Comparison of ENCODE assay signal across 20 cellular contexts in the genomic region with DNA sequence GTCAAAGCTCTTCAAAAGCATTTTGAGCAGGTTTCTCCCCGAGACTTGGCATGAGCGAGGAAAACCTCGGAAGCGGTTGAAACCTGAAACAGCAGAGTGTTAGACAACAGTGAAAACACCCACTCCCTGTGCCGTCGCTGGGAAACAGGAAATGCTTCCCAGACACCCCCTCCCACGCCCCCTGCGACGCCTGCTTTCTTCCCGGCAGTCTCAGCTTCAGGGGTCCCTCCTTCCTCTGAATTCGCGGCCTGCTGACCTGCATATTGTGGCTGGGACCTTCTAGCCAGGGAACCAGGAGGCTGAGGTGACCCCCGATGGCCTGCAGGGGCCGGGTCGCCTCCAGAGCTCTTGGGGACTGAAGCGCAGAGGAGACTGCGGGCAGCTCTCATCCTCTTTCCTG.
DNase-seq lines count a peak whose midpoint lies in the region; ATAC-seq and TF ChIP-seq lines count a peak whose summit lies in the region.
"Had no signal": no experiment of that assay in that cellular context is flagged by ENCODE, and none has a peak within 500 bp of the region (broad histone marks: within the 10 kb centered on the region; RNA-seq: fewer than 3 reads in every experiment).

No MANE protein-coding gene starts in this region.

- H3K27ac Mint-ChIP-seq in activated naive CD4-positive, alpha-beta T cell treated with anti-CD3 and anti-CD28 coated beads, Interleukin-2, amount 50 U/mL, for 72 hours = no peak overlapping the region
- H3K27ac Mint-ChIP-seq: activated CD4-positive, alpha-beta T cell treated with anti-CD3 and anti-CD28 coated beads, Interleukin-2, amount 10 ng/mL, durations not matched to agents 7 days and 5 days; effector memory CD8-positive, alpha-beta T cell had no signal

- no peaks in the 10 kb centered on the region for H3K36me3 ChIP-seq in HUES6 (ENCODE audit: control insufficient read depth, insufficient read depth, low read length)
- H3K36me3 ChIP-seq in left lung = no peaks in the 10 kb centered on the region
- H3K36me3 ChIP-seq: adrenal gland, cardiac muscle cell, tibial artery had no signal

- H3K27me3 ChIP-seq in HUES6 (ENCODE audit: control insufficient read depth, insufficient read depth, low read length) (no peaks in the 10 kb centered on the region), left lung (peaks cover 0 to 18% of the 10 kb centered on the region in 2 donors)
- H3K27me3 ChIP-seq: adrenal gland, cardiac muscle cell, tibial artery had no signal

- peak; percentile 57 for ATAC-seq in left lung
- no peak for ATAC-seq in activated naive CD4-positive, alpha-beta T cell treated with anti-CD3 and anti-CD28 coated beads, Interleukin-2, amount 50 U/mL, for 72 hours
- ATAC-seq: effector memory CD8-positive, alpha-beta T cell had no signal

- TF ChIP-seq CTCF in left lung (IDR thresholded peaks at IDR 0.05) = no peak

- DNase-seq in ecto neural progenitor cell (ENCODE audit: low spot score) = peak; percentile 59
- no peak for DNase-seq in left lung
- peak; percentile 14 for DNase-seq in renal cortical epithelial cell (ENCODE audit: low read depth)
- DNase-seq in stimulated activated CD4-positive, alpha-beta T cell treated with anti-CD3 and anti-CD28 coated beads, Interleukin-15, amount 100 ng/mL, for 24 hours = no peak
- DNase-seq in germinal center (ENCODE audit: low spot score) = no peak
- no peak for DNase-seq in NCI-H2196 (lab: John Stamatoyannopoulos, UW; ENCODE audit: unreplicated experiment)
- no peak for DNase-seq in activated naive CD4-positive, alpha-beta T cell treated with anti-CD3 and anti-CD28 coated beads, Interleukin-2, amount 50 U/mL, for 72 hours (ENCODE audit: low spot score in 2 of 2)
- DNase-seq: activated CD4-positive, alpha-beta T cell treated with anti-CD3 and anti-CD28 coated beads, Interleukin-2, amount 10 ng/mL, durations not matched to agents 7 days and 5 days; activated CD8-positive, alpha-beta memory T cell treated with anti-CD3 and anti-CD28 coated beads, Interleukin-2, amount 50 U/mL, for 48 hours; activated effector memory CD4-positive, alpha-beta T cell treated with Interleukin-2 at 50 U/mL for 16 hours; adrenal gland; effector memory CD8-positive, alpha-beta T cell; glutamatergic neuron; midbrain; NCI-H1417; NCI-H526 treated with DMSO at 0.1 percent for 48 hours; SW 1271; tibial artery had no signal

- H3K9ac ChIP-seq in HUES6 (ENCODE audit: low read length) = peak overlapping the region; percentile 62

- H3K4me1 ChIP-seq in HUES6 (ENCODE audit: control insufficient read depth, insufficient read depth, low read length) (peaks cover 35% of the 10 kb centered on the region), left lung (peaks cover 0 to 6% of the 10 kb centered on the region in 2 donors)
- H3K4me1 ChIP-seq: adrenal gland, tibial artery had no signal

- peaks cover 0 to 8% of the 10 kb centered on the region in 2 donors for H3K36me3 Mint-ChIP-seq in activated naive CD4-positive, alpha-beta T cell treated with anti-CD3 and anti-CD28 coated beads, Interleukin-2, amount 50 U/mL, for 72 hours

- H3K9me3 ChIP-seq in HUES6 (ENCODE audit: control insufficient read depth, insufficient read depth, low read depth, low read length) (peaks cover 12% of the 10 kb centered on the region), left lung (no peaks in the 10 kb centered on the region)
- H3K9me3 ChIP-seq: adrenal gland, tibial artery had no signal

- peak overlapping the region; percentile 32 for H3K4me3 ChIP-seq in HUES6 (ENCODE audit: low read depth, low read length)
- no peak overlapping the region for H3K4me3 ChIP-seq in left lung
- H3K4me3 ChIP-seq: adrenal gland, cardiac muscle cell, tibial artery had no signal

- peak overlapping the region; percentile 69; the same call in 1 of the 2 replicates for H3K27ac ChIP-seq in HUES6 (ENCODE audit: low read depth, low read length)
- no peak overlapping the region for H3K27ac ChIP-seq in left lung
- H3K27ac ChIP-seq: cardiac muscle cell, tibial artery had no signal

- intact Hi-C loops in left lung (cut with DNase I) = no loop called here

- H3K9me3 Mint-ChIP-seq in activated naive CD4-positive, alpha-beta T cell treated with anti-CD3 and anti-CD28 coated beads, Interleukin-2, amount 50 U/mL, for 72 hours = peaks cover 0 to 8% of the 10 kb centered on the region in 2 donors

Comparison
In these comparisons a context has a peak if more than half of its experiments do, and no peak if none do; other contexts are left out.
1. DNase-seq: peak in ecto neural progenitor cell (single experiment) and renal cortical epithelial cell (single experiment); none in left lung (0 of 2), stimulated activated CD4-positive, alpha-beta T cell treated with anti-CD3 and anti-CD28 coated beads, Interleukin-15, amount 100 ng/mL, for 24 hours (single experiment), germinal center (single experiment), NCI-H2196 (single experiment) and activated naive CD4-positive, alpha-beta T cell treated with anti-CD3 and anti-CD28 coated beads, Interleukin-2, amount 50 U/mL, for 72 hours (0 of 2).